Comparison of ENCODE assay signal across 19 cellular contexts in the genomic region with DNA sequence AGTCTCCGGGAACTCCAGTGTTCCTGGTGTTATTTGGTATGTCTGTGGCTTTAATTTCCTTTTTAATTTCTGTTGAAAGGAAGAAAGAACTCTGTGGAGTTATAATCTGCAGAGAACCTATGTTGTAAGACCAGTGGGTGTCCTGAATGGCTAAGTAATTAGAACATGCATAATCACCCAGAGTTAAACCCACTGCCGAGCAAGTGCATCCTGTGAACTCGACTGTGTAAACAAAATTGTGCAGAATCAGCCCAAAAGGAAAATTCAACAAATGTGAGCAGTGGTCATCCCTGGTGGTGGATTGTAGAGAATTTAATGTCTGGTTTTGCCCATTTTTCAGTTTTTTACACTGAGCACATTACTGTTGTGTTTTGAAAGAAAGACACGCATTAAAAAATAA.
DNase-seq lines count a peak whose midpoint lies in the region; ATAC-seq and TF ChIP-seq lines count a peak whose summit lies in the region.
"Had no signal": no experiment of that assay in that cellular context is flagged by ENCODE, and none has a peak within 500 bp of the region (broad histone marks: within the 10 kb centered on the region; RNA-seq: fewer than 3 reads in every experiment).

No MANE protein-coding gene starts in this region.

- DNase-seq in COR-L47 (lab: John Stamatoyannopoulos, UW) = peak; percentile 13
- DNase-seq in NCI-H69 (lab: John Stamatoyannopoulos, UW) = peak; percentile 81
- DNase-seq in choroid plexus epithelial cell (ENCODE audit: low read depth) = peak; percentile 70
- peak; percentile 44 for DNase-seq in mesenchymal stem cell
- no peak for DNase-seq in HUDEP-2 (lab: John Stamatoyannopoulos, UW; ENCODE audit: unreplicated experiment in 76 of 76)
- DNase-seq in substantia nigra (lab: John Stamatoyannopoulos, UW) = no peak
- DNase-seq in NCI-H1930 (lab: John Stamatoyannopoulos, UW) = no peak
- DNase-seq: Calu3; CD4-positive, alpha-beta memory T cell; GF-D8; KG1; MV-4-11; NCI-H187 treated with DMSO at 0.1 percent for 48 hours; NCI-H345; NCI-H526; SHP77 treated with DMSO at 0.1 percent for 48 hours had no signal

- H2BK120ac ChIP-seq in mesenchymal stem cell (ENCODE audit: low read depth, low read length) = no peak overlapping the region

- no peaks in the 10 kb centered on the region for H3K9me3 ChIP-seq in mesenchymal stem cell (ENCODE audit: control insufficient read depth, low read length)
- H3K9me3 ChIP-seq: HAP-1 had no signal

- peak; percentile 9 for TF ChIP-seq CTCF in choroid plexus epithelial cell (conservative IDR thresholded peaks at IDR 0.05; ENCODE audit: low read depth, low read length)

- H3K27ac ChIP-seq in mesenchymal stem cell (ENCODE audit: low read length, poor library complexity, severe bottlenecking) = no peak overlapping the region
- H3K27ac ChIP-seq in substantia nigra (ENCODE audit: low read depth, low read length, poor library complexity, severe bottlenecking) = no peak overlapping the region

- H3K4me1 ChIP-seq in mesenchymal stem cell (ENCODE audit: control insufficient read depth, insufficient read depth, low read depth, low read length) = peaks cover 7% of the 10 kb centered on the region
- H3K4me1 ChIP-seq: HAP-1 had no signal

- H3K23ac ChIP-seq in mesenchymal stem cell (ENCODE audit: low read length in 2 of 2) = no peak overlapping the region

- no peak overlapping the region for H3K9ac ChIP-seq in mesenchymal stem cell (ENCODE audit: low read length)

- no peak overlapping the region for H3K4me2 ChIP-seq in mesenchymal stem cell (ENCODE audit: low read length, poor library complexity, severe bottlenecking)

- no peak overlapping the region for H2BK5ac ChIP-seq in mesenchymal stem cell (ENCODE audit: low read depth, low read length, poor library complexity, severe bottlenecking)

- no peak overlapping the region for H4K91ac ChIP-seq in mesenchymal stem cell (ENCODE audit: low read length)

- no peaks in the 10 kb centered on the region for H3K27me3 ChIP-seq in mesenchymal stem cell (ENCODE audit: control insufficient read depth in 1 of 2, insufficient read depth in 1 of 2, low read length in 2 of 2)

- WGBS in mesenchymal stem cell = 38% methylated on average over 3 of the region's 4 CpGs

- no peak overlapping the region for H2BK15ac ChIP-seq in mesenchymal stem cell (ENCODE audit: low read depth, poor library complexity, severe bottlenecking)

- H4K8ac ChIP-seq in mesenchymal stem cell (ENCODE audit: low read length) = no peak overlapping the region

- H3K18ac ChIP-seq in mesenchymal stem cell (ENCODE audit: low read depth in 1 of 2, low read length in 2 of 2) = no peak overlapping the region

- no peak overlapping the region for H2BK12ac ChIP-seq in mesenchymal stem cell (ENCODE audit: low read length in 2 of 2)

- peaks cover 5% of the 10 kb centered on the region for H3K79me1 ChIP-seq in mesenchymal stem cell (replicated peaks; ENCODE audit: low read length, poor library complexity, severe bottlenecking)

- H3K36me3 ChIP-seq in mesenchymal stem cell (ENCODE audit: control insufficient read depth in 1 of 2, insufficient read depth in 2 of 2, low read depth in 1 of 2, low read length in 2 of 2) = peaks cover 0 to 3% of the 10 kb centered on the region in 2 experiments
- H3K36me3 ChIP-seq: HAP-1 had no signal

- ATAC-seq in HG02571 (IDR thresholded peaks at IDR 0.05; ENCODE audit: unreplicated experiment) = no peak
- ATAC-seq: SK-N-SH treated with all-trans-retinoic acid at 6 μM for 48 hours had no signal

- H3K14ac ChIP-seq in mesenchymal stem cell (ENCODE audit: low read length in 2 of 2) = no peak overlapping the region

- no peak overlapping the region for H3K4ac ChIP-seq in mesenchymal stem cell (ENCODE audit: low read depth in 1 of 2, low read length in 2 of 2)

- H3K4me3 ChIP-seq in choroid plexus epithelial cell (ENCODE audit: low read depth, low read length) = no peak overlapping the region
- no peak overlapping the region for H3K4me3 ChIP-seq in mesenchymal stem cell (ENCODE audit: insufficient read depth in 1 of 2, low read depth in 1 of 2, low read length in 2 of 2)
- H3K4me3 ChIP-seq: HAP-1 had no signal

- no peak overlapping the region for H2AFZ ChIP-seq in mesenchymal stem cell (ENCODE audit: low read depth, low read length)

- H2AK5ac ChIP-seq in mesenchymal stem cell (ENCODE audit: low read length, severe bottlenecking) = no peak overlapping the region

Comparison
In these comparisons a context has a peak if more than half of its experiments do, and no peak if none do; other contexts are left out.
1. DNase-seq: peak in COR-L47 (single experiment), NCI-H69 (single experiment), choroid plexus epithelial cell (single experiment) and mesenchymal stem cell (single experiment); none in HUDEP-2 (0 of 76), substantia nigra (0 of 49) and NCI-H1930 (0 of 2).